ENCODE assay signal across 1 cellular context in genomic region chr7:105521731-105522458, GRCh38.
TF ChIP-seq lines count a peak whose summit lies in the region.

TSS of gene PUS7 (minus strand) at chr7:105522271. CDS start at chr7:105508512, 13,759 bp downstream.

TF ChIP-seq in K562, 482 proteins besides CTCF, POLR2A, EP300 and RAD21 (continued from another document and continues in another):
- TF ChIP-seq THAP12 (CRISPR knock-in tag; IDR thresholded peaks at IDR 0.05) (peak; percentile 97), SAP30 (IDR thresholded peaks at IDR 0.05; ENCODE audit: borderline replicate concordance, insufficient read depth, low read depth, low read length, poor library complexity, severe bottlenecking) (peak; percentile 54), PREB (CRISPR knock-in tag; IDR thresholded peaks at IDR 0.05) (no peak), MCM3 (IDR thresholded peaks at IDR 0.05) (no peak), TRIM24 (IDR thresholded peaks at IDR 0.05) (no peak), PYGO2 (tag; IDR thresholded peaks at IDR 0.05) (no peak), ZNF57 (CRISPR knock-in tag; IDR thresholded peaks at IDR 0.05) (no peak), ARNT (IDR thresholded peaks at IDR 0.05) (no peak), BRF1 (IDR thresholded peaks at IDR 0.05; ENCODE audit: borderline replicate concordance, extremely low read depth, insufficient read length) (no peak), BHLHE40 (IDR thresholded peaks at IDR 0.05; ENCODE audit: low read length) (peak; percentile 96), ZNF764 (CRISPR knock-in tag; IDR thresholded peaks at IDR 0.05; ENCODE audit: low read depth) (no peak), HDAC8 (tag; IDR thresholded peaks at IDR 0.05) (no peak), MAFG (tag; conservative IDR thresholded peaks at IDR 0.05) (no peak), GTF3C2 (IDR thresholded peaks at IDR 0.05; ENCODE audit: borderline replicate concordance, extremely low read depth, insufficient read length) (no peak), HNRNPUL1 (IDR thresholded peaks at IDR 0.05; ENCODE audit: low read length) (no peak), ETV1 (tag; conservative IDR thresholded peaks at IDR 0.05; ENCODE audit: low read depth) (no peak), THRAP3 (IDR thresholded peaks at IDR 0.05; ENCODE audit: borderline replicate concordance) (no peak), THAP7 (CRISPR knock-in tag; IDR thresholded peaks at IDR 0.05) (no peak), CTBP1 (IDR thresholded peaks at IDR 0.05; ENCODE audit: borderline replicate concordance) (peak; percentile 99), IFI16 (CRISPR knock-in tag; IDR thresholded peaks at IDR 0.05) (no peak), EHMT2 (IDR thresholded peaks at IDR 0.05) (no peak), ZNF449 (CRISPR knock-in tag; IDR thresholded peaks at IDR 0.05) (no peak), HCFC1 (IDR thresholded peaks at IDR 0.05; ENCODE audit: low read depth, low read length) (peak; percentile 17; the same call in 1 of the 2 replicates), MEF2A (IDR thresholded peaks at IDR 0.05; ENCODE audit: control insufficient read depth, low read depth, low read length) (no peak), ZNF133 (CRISPR knock-in tag; IDR thresholded peaks at IDR 0.05) (no peak), EGR1 (conservative IDR thresholded peaks at IDR 0.05) (peak; percentile 66), ZEB2 (IDR thresholded peaks at IDR 0.05) (no peak), NELFE (IDR thresholded peaks at IDR 0.05; ENCODE audit: insufficient read depth, insufficient read length) (no peak), ATF7 (IDR thresholded peaks at IDR 0.05) (peak; percentile 66; the same call in 1 of the 2 replicates), NRF1 (conservative IDR thresholded peaks at IDR 0.05 in 1 of 2, IDR thresholded peaks at IDR 0.05 in 1 of 2) (peak; percentile 85 to 87; a peak in 2 of 4 replicates), ARHGAP35 (IDR thresholded peaks at IDR 0.05; ENCODE audit: partially characterized antibody) (no peak), GATAD2A (IDR thresholded peaks at IDR 0.05) (no peak), HNRNPLL (IDR thresholded peaks at IDR 0.05; ENCODE audit: low read depth, low read length, poor library complexity, severe bottlenecking) (no peak), DIDO1 (tag; IDR thresholded peaks at IDR 0.05; ENCODE audit: low read depth) (no peak), NKRF (IDR thresholded peaks at IDR 0.05; ENCODE audit: borderline replicate concordance) (no peak), ZBTB26 (CRISPR knock-in tag; IDR thresholded peaks at IDR 0.05) (no peak), ZNF124 (CRISPR knock-in tag; IDR thresholded peaks at IDR 0.05) (no peak), ZNF212 (CRISPR knock-in tag; IDR thresholded peaks at IDR 0.05) (0 out of 2 replicates have a peak, but pooled peaks have one; percentile 44), POLR2H (tag; IDR thresholded peaks at IDR 0.05; ENCODE audit: low read depth) (peak; percentile 61), DMBX1 (CRISPR knock-in tag; IDR thresholded peaks at IDR 0.05; ENCODE audit: borderline replicate concordance) (no peak), KDM5B (IDR thresholded peaks at IDR 0.05; ENCODE audit: insufficient replicate concordance, low read depth, low read length) (peak; percentile 89), CC2D1A (IDR thresholded peaks at IDR 0.05) (no peak), SRSF9 (IDR thresholded peaks at IDR 0.05; ENCODE audit: borderline replicate concordance, low read depth, low read length) (no peak), ZNF589 (CRISPR knock-in tag; IDR thresholded peaks at IDR 0.05; ENCODE audit: low read depth) (no peak), KAT2B (IDR thresholded peaks at IDR 0.05; ENCODE audit: low read depth, low read length) (no peak), SMC3 (conservative IDR thresholded peaks at IDR 0.05; ENCODE audit: insufficient read depth, low read depth, low read length) (no peak), PTTG1 (tag; IDR thresholded peaks at IDR 0.05; ENCODE audit: low read depth) (no peak), FOSL1 (tag; conservative IDR thresholded peaks at IDR 0.05) (no peak; the same call in 1 of the 2 replicates), NFYB (IDR thresholded peaks at IDR 0.05; ENCODE audit: extremely low read depth, insufficient read length) (no peak), FOXJ3 (CRISPR knock-in tag; IDR thresholded peaks at IDR 0.05) (no peak), ZBTB49 (CRISPR knock-in tag; IDR thresholded peaks at IDR 0.05; ENCODE audit: borderline replicate concordance) (no peak), ATF3 (IDR thresholded peaks at IDR 0.05) (no peak), ATF3 (CRISPR knock-in tag; conservative IDR thresholded peaks at IDR 0.05) (no peak; the same call in 1 of the 2 replicates), ZBTB5 (IDR thresholded peaks at IDR 0.05) (no peak), MXI1 (IDR thresholded peaks at IDR 0.05; ENCODE audit: low read depth, low read length) (peak; percentile 76), FOXJ2 (tag; IDR thresholded peaks at IDR 0.05) (no peak), ZNF41 (CRISPR knock-in tag; conservative IDR thresholded peaks at IDR 0.05) (no peak)
